ENCODE assay signal across 33 cellular contexts in the genomic region with DNA sequence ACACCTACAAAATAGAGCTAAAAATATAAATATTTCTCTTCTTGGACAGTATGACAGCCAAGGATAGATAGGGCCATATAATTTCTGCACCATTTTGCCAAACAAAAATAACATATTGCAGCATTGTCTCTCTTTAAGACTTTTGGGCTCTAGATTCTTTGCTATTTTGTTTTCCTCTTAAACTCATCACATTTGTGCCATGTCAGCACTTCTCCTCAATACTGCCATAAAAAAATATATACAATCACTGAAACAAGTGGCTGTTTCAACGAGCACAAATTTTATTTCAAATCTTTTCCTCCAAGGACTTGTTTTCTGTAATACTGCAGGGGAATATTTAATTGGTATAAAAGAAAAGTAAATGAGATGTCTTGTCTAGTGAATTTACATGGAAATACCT.
"Had no signal": no experiment of that assay in that cellular context is flagged by ENCODE, and none has a peak within 500 bp of the region (broad histone marks: within the 10 kb centered on the region; RNA-seq: fewer than 3 reads in every experiment).

No MANE protein-coding gene starts in this region.

- H3K27ac ChIP-seq: adrenal gland, body of pancreas, brain microvascular endothelial cell, breast epithelium, VCaP had no signal

- ATAC-seq: activated CD8-positive, alpha-beta T cell treated with anti-CD3 and anti-CD28 coated beads for 36 hours; activated naive CD4-positive, alpha-beta T cell treated with anti-CD3 and anti-CD28 coated beads, Interleukin-2, amount 50 U/mL, for 72 hours; activated T-cell treated with anti-CD3 and anti-CD28 coated beads, Interleukin-2, amount 50 U/mL, for 4 hours; activated T-cell treated with anti-CD3 and anti-CD28 coated beads, Interleukin-2, amount 50 U/mL, for 72 hours; activated T-helper 17 cell treated with anti-CD3 and anti-CD28 coated beads, Interleukin-2, amount 50 U/mL, for 72 hours; body of pancreas had no signal

- FAIRE-seq: astrocyte, TTC549 had no signal

- H3K27me3 ChIP-seq: adrenal gland, body of pancreas, brain microvascular endothelial cell, breast epithelium had no signal

- H3K4me1 ChIP-seq: adrenal gland, body of pancreas, breast epithelium had no signal

- DNase-seq: activated B cell treated with CpG ODN at 0.5 μM for 24 hours; activated CD4-positive, alpha-beta memory T cell treated with anti-CD3 and anti-CD28 coated beads for 36 hours; activated CD4-positive, alpha-beta T cell treated with anti-CD3 and anti-CD28 coated beads for 4 hours; activated CD4-positive, alpha-beta T cell treated with anti-CD3 and anti-CD28 coated beads, Interleukin-2, amount 10 ng/mL, durations not matched to agents 24 days and 14 days; activated CD4-positive, alpha-beta T cell treated with anti-CD3 and anti-CD28 coated beads, Interleukin-2, amount 50 U/mL, for 1 hour; activated CD4-positive, alpha-beta T cell treated with anti-CD3 and anti-CD28 coated beads, Interleukin-2, amount 50 U/mL, for 4 hours; activated CD4-positive, CD25-positive, alpha-beta regulatory T cell treated with anti-CD3 and anti-CD28 coated beads, Interleukin-2, amount 50 U/mL, for 72 hours; activated CD8-positive, alpha-beta memory T cell treated with anti-CD3 and anti-CD28 coated beads, Interleukin-2, amount 50 U/mL, for 4 hours; activated CD8-positive, alpha-beta T cell treated with anti-CD3 and anti-CD28 coated beads for 36 hours; activated effector memory CD4-positive, alpha-beta T cell treated with anti-CD3 and anti-CD28 coated beads, Interleukin-2, amount 50 U/mL, for 16 hours; activated gamma-delta T cell treated with Interleukin-2 at 50 U/mL for 16 hours; activated naive CD4-positive, alpha-beta T cell; activated naive CD4-positive, alpha-beta T cell treated with anti-CD3 and anti-CD28 coated beads for 36 hours; activated naive CD4-positive, alpha-beta T cell treated with anti-CD3 and anti-CD28 coated beads, Interleukin-2, amount 50 U/mL, for 16 hours; activated naive CD8-positive, alpha-beta T cell treated with anti-CD3 and anti-CD28 coated beads for 36 hours; activated T-cell treated with anti-CD3 and anti-CD28 coated beads for 4 hours; activated T-cell treated with anti-CD3 and anti-CD28 coated beads, Interleukin-2, amount 50 U/mL, for 1 hour; activated T-cell treated with anti-CD3 and anti-CD28 coated beads, Interleukin-2, amount 50 U/mL, for 4 hours; activated T-cell treated with anti-CD3 and anti-CD28 coated beads, Interleukin-2, amount 50 U/mL, for 72 hours; adrenal gland; amniotic stem cell; aorta; body of pancreas; brain microvascular endothelial cell; central memory CD4-positive, alpha-beta T cell; T-helper 2 cell; T-helper 9 cell had no signal

- H3K4me3 ChIP-seq: adrenal gland, body of pancreas, breast epithelium had no signal

- H3K36me3 ChIP-seq: adrenal gland, brain microvascular endothelial cell, breast epithelium had no signal

- H3K9me3 ChIP-seq: adrenal gland, body of pancreas, breast epithelium had no signal
